In genomic region chr3:19074257-19074938, GRCh38 we compare ENCODE assay signal across 21 cellular contexts.
DNase-seq lines count a peak whose midpoint lies in the region; ATAC-seq and TF ChIP-seq lines count a peak whose summit lies in the region.
"Had no signal": no experiment of that assay in that cellular context is flagged by ENCODE, and none has a peak within 500 bp of the region (broad histone marks: within the 10 kb centered on the region; RNA-seq: fewer than 3 reads in every experiment).

No MANE protein-coding gene starts in this region.

- H2AFZ ChIP-seq in GM23338: no peak overlapping the region
- H2AFZ ChIP-seq: hepatocyte had no signal

- peak overlapping the region; percentile 61 for H3K4me2 ChIP-seq in GM23338
- H3K4me2 ChIP-seq: hepatocyte had no signal

- H3K4me3 Mint-ChIP-seq in GM23338: 0 out of 3 replicates have a peak overlapping the region, but pooled peaks have one; percentile 5
- no peak overlapping the region for H3K4me3 Mint-ChIP-seq in activated naive CD8-positive, alpha-beta T cell treated with anti-CD3 and anti-CD28 coated beads, Interleukin-2, amount 50 U/mL, for 24 hours
- H3K4me3 Mint-ChIP-seq in stimulated activated naive B cell treated with anti-CD40 and anti-IgM and Interleukin-4, amounts not matched to agents 10 μg/mL and 1 μg/mL and 100 μg/mL, for 72 hours: no peak overlapping the region
- H3K4me3 Mint-ChIP-seq: IgD-negative memory B cell had no signal

- DNase-seq in GM23338 (ENCODE audit: low spot score) (peak; percentile 86), MV-4-11 (lab: John Stamatoyannopoulos, UW) (peak; percentile 17), adipocyte (ENCODE audit: low read depth) (no peak), iPS-NIHi7 (ENCODE audit: extremely low spot score) (peak; percentile 56), mesenteric fat pad (ENCODE audit: low spot score) (no peak)
- no peak for DNase-seq in activated naive CD8-positive, alpha-beta T cell treated with anti-CD3 and anti-CD28 coated beads, Interleukin-2, amount 50 U/mL, for 24 hours
- DNase-seq in stimulated activated naive B cell treated with anti-CD40 and anti-IgM and Interleukin-4, amounts not matched to agents 10 μg/mL and 1 μg/mL and 100 μg/mL, for 72 hours: no peak
- DNase-seq: activated CD4-positive, alpha-beta T cell treated with anti-CD3 and anti-CD28 coated beads for 48 hours; activated naive CD4-positive, alpha-beta T cell; activated T-cell treated with anti-CD3 and anti-CD28 coated beads, Interleukin-2, amount 50 U/mL, for 48 hours; C1 segment of cervical spinal cord; esophagus squamous epithelium; kidney glomerular epithelial cell; mammary epithelial cell; NCI-H1417 treated with DMSO at 0.1 percent for 48 hours; NCI-H526; Peyer's patch; SJCRH30; T-helper 2 cell had no signal

- H3K27ac Mint-ChIP-seq in GM23338: peak overlapping the region; percentile 59
- no peak overlapping the region for H3K27ac Mint-ChIP-seq in activated naive CD8-positive, alpha-beta T cell treated with anti-CD3 and anti-CD28 coated beads, Interleukin-2, amount 50 U/mL, for 24 hours
- no peak overlapping the region for H3K27ac Mint-ChIP-seq in stimulated activated naive B cell treated with anti-CD40 and anti-IgM and Interleukin-4, amounts not matched to agents 10 μg/mL and 1 μg/mL and 100 μg/mL, for 72 hours

- ATAC-seq in GM23338: peak; percentile 93
- ATAC-seq in activated naive CD8-positive, alpha-beta T cell treated with anti-CD3 and anti-CD28 coated beads, Interleukin-2, amount 50 U/mL, for 24 hours: no peak
- no peak for ATAC-seq in stimulated activated naive B cell treated with anti-CD40 and anti-IgM and Interleukin-4, amounts not matched to agents 10 μg/mL and 1 μg/mL and 100 μg/mL, for 72 hours (replicated peaks)

- peak overlapping the region; percentile 13 for H3K9ac ChIP-seq in adipocyte (ENCODE audit: low read length)

- no peaks in the 10 kb centered on the region for H3K36me3 ChIP-seq in GM23338 (ENCODE audit: insufficient read depth)
- H3K36me3 ChIP-seq in adipocyte (ENCODE audit: control insufficient read depth, insufficient read depth, low read length, severe bottlenecking): no peaks in the 10 kb centered on the region
- H3K36me3 ChIP-seq: esophagus squamous epithelium, Peyer's patch, SJCRH30 had no signal

- H3K27me3 Mint-ChIP-seq in GM23338 (ENCODE audit: insufficient read depth, low read depth, poor library complexity): no peaks in the 10 kb centered on the region
- no peaks in the 10 kb centered on the region for H3K27me3 Mint-ChIP-seq in activated naive CD8-positive, alpha-beta T cell treated with anti-CD3 and anti-CD28 coated beads, Interleukin-2, amount 50 U/mL, for 24 hours
- peaks cover 1 to 8% of the 10 kb centered on the region in 2 donors for H3K27me3 Mint-ChIP-seq in stimulated activated naive B cell treated with anti-CD40 and anti-IgM and Interleukin-4, amounts not matched to agents 10 μg/mL and 1 μg/mL and 100 μg/mL, for 72 hours

- no peaks in the 10 kb centered on the region for H4K20me1 ChIP-seq in GM23338 (replicated peaks; ENCODE audit: insufficient read depth)

- no peak for TF ChIP-seq CTCF in GM23338 (conservative IDR thresholded peaks at IDR 0.05; ENCODE audit: low read depth in 2 of 2)

- H3K27me3 ChIP-seq in GM23338 (ENCODE audit: insufficient read depth) (no peaks in the 10 kb centered on the region), adipocyte (replicated peaks; ENCODE audit: control insufficient read depth, insufficient read depth, low read length) (no peaks in the 10 kb centered on the region)
- H3K27me3 ChIP-seq: esophagus squamous epithelium, hepatocyte, Peyer's patch, SJCRH30 had no signal

- H3K4me3 ChIP-seq in GM23338 (no peak overlapping the region), adipocyte (ENCODE audit: low read length) (no peak overlapping the region)
- H3K4me3 ChIP-seq: esophagus squamous epithelium, hepatocyte, Peyer's patch, SJCRH30 had no signal

- no peaks in the 10 kb centered on the region for H3F3A ChIP-seq in GM23338 (replicated peaks; ENCODE audit: low read depth)

- H3K9me3 ChIP-seq in adipocyte (ENCODE audit: control insufficient read depth, low read length): no peaks in the 10 kb centered on the region
- H3K9me3 ChIP-seq: esophagus squamous epithelium, Peyer's patch, SJCRH30 had no signal

- peak overlapping the region; percentile 82 for H3K27ac ChIP-seq in GM23338 (ENCODE audit: low read depth)
- H3K27ac ChIP-seq: esophagus squamous epithelium, hepatocyte, Peyer's patch, SJCRH30 had no signal

- H3K4me1 Mint-ChIP-seq in GM23338: peaks cover 46% of the 10 kb centered on the region
- H3K4me1 Mint-ChIP-seq in activated naive CD8-positive, alpha-beta T cell treated with anti-CD3 and anti-CD28 coated beads, Interleukin-2, amount 50 U/mL, for 24 hours: no peaks in the 10 kb centered on the region
- no peaks in the 10 kb centered on the region for H3K4me1 Mint-ChIP-seq in stimulated activated naive B cell treated with anti-CD40 and anti-IgM and Interleukin-4, amounts not matched to agents 10 μg/mL and 1 μg/mL and 100 μg/mL, for 72 hours

- H3K4me1 ChIP-seq in GM23338 (ENCODE audit: insufficient read depth) (peaks cover 44% of the 10 kb centered on the region), adipocyte (ENCODE audit: control insufficient read depth, insufficient read depth, low read length) (peaks cover 8% of the 10 kb centered on the region)
- H3K4me1 ChIP-seq: esophagus squamous epithelium, Peyer's patch, SJCRH30 had no signal

- peaks cover 23% of the 10 kb centered on the region for H3K9me3 Mint-ChIP-seq in GM23338
- H3K9me3 Mint-ChIP-seq in activated naive CD8-positive, alpha-beta T cell treated with anti-CD3 and anti-CD28 coated beads, Interleukin-2, amount 50 U/mL, for 24 hours: peaks cover 4% of the 10 kb centered on the region
- H3K9me3 Mint-ChIP-seq in stimulated activated naive B cell treated with anti-CD40 and anti-IgM and Interleukin-4, amounts not matched to agents 10 μg/mL and 1 μg/mL and 100 μg/mL, for 72 hours: peaks cover 0 to 2% of the 10 kb centered on the region in 2 donors

- H3K79me2 ChIP-seq in GM23338 (replicated peaks; ENCODE audit: insufficient read depth): no peaks in the 10 kb centered on the region
- H3K79me2 ChIP-seq: hepatocyte had no signal

- no peaks in the 10 kb centered on the region; the same call in 1 of the 2 replicates for H3K9me2 ChIP-seq in GM23338 (ENCODE audit: insufficient read depth)

- peaks cover 26% of the 10 kb centered on the region for H3K36me3 Mint-ChIP-seq in GM23338 (ENCODE audit: low read depth)
- no peaks in the 10 kb centered on the region for H3K36me3 Mint-ChIP-seq in activated naive CD8-positive, alpha-beta T cell treated with anti-CD3 and anti-CD28 coated beads, Interleukin-2, amount 50 U/mL, for 24 hours (ENCODE audit: low read depth)
- no peaks in the 10 kb centered on the region for H3K36me3 Mint-ChIP-seq in stimulated activated naive B cell treated with anti-CD40 and anti-IgM and Interleukin-4, amounts not matched to agents 10 μg/mL and 1 μg/mL and 100 μg/mL, for 72 hours
- H3K36me3 Mint-ChIP-seq: IgD-negative memory B cell had no signal

TF ChIP-seq in GM23338, 12 proteins besides CTCF, POLR2A, EP300 and RAD21 (continues in another document):
- TF ChIP-seq REST (IDR thresholded peaks at IDR 0.05; ENCODE audit: unreplicated experiment) (no peak), EZH2phosphoT487 (IDR thresholded peaks at IDR 0.05; ENCODE audit: unreplicated experiment) (no peak), NANOG (IDR thresholded peaks at IDR 0.05; ENCODE audit: borderline replicate concordance) (peak; percentile 89), ZNF114 (CRISPR knock-in tag; IDR thresholded peaks at IDR 0.05) (no peak), STAT1 (IDR thresholded peaks at IDR 0.05; ENCODE audit: unreplicated experiment) (no peak), POLR2AphosphoS5 (IDR thresholded peaks at IDR 0.05; ENCODE audit: low read depth) (no peak)
- TF ChIP-seq, protein P1, sequence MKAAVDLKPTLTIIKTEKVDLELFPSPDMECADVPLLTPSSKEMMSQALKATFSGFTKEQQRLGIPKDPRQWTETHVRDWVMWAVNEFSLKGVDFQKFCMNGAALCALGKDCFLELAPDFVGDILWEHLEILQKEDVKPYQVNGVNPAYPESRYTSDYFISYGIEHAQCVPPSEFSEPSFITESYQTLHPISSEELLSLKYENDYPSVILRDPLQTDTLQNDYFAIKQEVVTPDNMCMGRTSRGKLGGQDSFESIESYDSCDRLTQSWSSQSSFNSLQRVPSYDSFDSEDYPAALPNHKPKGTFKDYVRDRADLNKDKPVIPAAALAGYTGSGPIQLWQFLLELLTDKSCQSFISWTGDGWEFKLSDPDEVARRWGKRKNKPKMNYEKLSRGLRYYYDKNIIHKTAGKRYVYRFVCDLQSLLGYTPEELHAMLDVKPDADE (IDR thresholded peaks at IDR 0.05): no peak

Comparison
In these comparisons a context has a peak if more than half of its experiments do, and no peak if none do; other contexts are left out.
1. DNase-seq: peak in GM23338 (single experiment), MV-4-11 (single experiment) and iPS-NIHi7 (single experiment); none in adipocyte (single experiment), mesenteric fat pad (single experiment), activated naive CD8-positive, alpha-beta T cell treated with anti-CD3 and anti-CD28 coated beads, Interleukin-2, amount 50 U/mL, for 24 hours (single experiment) and stimulated activated naive B cell treated with anti-CD40 and anti-IgM and Interleukin-4, amounts not matched to agents 10 μg/mL and 1 μg/mL and 100 μg/mL, for 72 hours (single experiment).